Comparison of ENCODE assay signal across 21 cellular contexts in the genomic region with DNA sequence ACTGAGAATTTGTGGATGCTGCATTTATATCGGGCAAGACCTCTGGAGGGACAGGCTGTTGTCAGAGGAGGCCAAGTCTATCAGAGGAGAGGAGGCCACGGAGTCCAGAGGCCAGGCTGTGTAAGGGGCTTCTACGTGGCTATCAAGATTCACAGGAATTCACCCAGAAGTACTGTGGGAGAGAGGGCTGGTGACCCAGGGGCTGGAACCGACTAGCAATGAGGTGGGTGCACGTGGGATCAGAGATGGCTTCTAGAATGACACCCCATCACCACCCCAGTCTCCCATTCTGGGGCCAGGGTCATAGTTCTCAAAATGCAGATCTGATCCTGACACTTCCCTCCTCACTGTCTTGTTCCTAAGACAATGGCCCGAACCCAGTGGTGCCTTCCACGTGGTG.
DNase-seq lines count a peak whose midpoint lies in the region; ATAC-seq and TF ChIP-seq lines count a peak whose summit lies in the region.
"Had no signal": no experiment of that assay in that cellular context is flagged by ENCODE, and none has a peak within 500 bp of the region (broad histone marks: within the 10 kb centered on the region; RNA-seq: fewer than 3 reads in every experiment).

No MANE protein-coding gene starts in this region.

- H3K27me3 ChIP-seq in osteoblast (ENCODE audit: insufficient read depth, low read length), result peaks cover 4% of the 10 kb centered on the region

- no peak overlapping the region for H2AFZ ChIP-seq in osteoblast (ENCODE audit: low read length)

- no peaks in the 10 kb centered on the region for H4K20me1 ChIP-seq in osteoblast (ENCODE audit: insufficient read depth, low read length)
- H4K20me1 ChIP-seq: BLaER1 treated with 17β-estradiol and CSF1 and Interleukin-3, amounts not matched to agents 10 nM and 100 nM had no signal

- H3K4me3 ChIP-seq in osteoblast (ENCODE audit: insufficient read depth, low read length), result no peak overlapping the region
- H3K4me3 ChIP-seq: BLaER1 treated with 17β-estradiol and CSF1 and Interleukin-3, amounts not matched to agents 10 nM and 100 nM; GM12878; SK-N-MC had no signal

- no peak overlapping the region for H3K27ac ChIP-seq in osteoblast (ENCODE audit: low read depth, low read length)
- H3K27ac ChIP-seq: BLaER1 treated with 17β-estradiol and CSF1 and Interleukin-3, amounts not matched to agents 10 nM and 100 nM; SK-N-MC had no signal

- TF ChIP-seq CTCF in osteoblast (IDR thresholded peaks at IDR 0.05; ENCODE audit: extremely low read depth, low read depth, low read length), result no peak

- ATAC-seq in HG02884 (IDR thresholded peaks at IDR 0.05; ENCODE audit: unreplicated experiment) (no peak), GM21515 (IDR thresholded peaks at IDR 0.05; ENCODE audit: unreplicated experiment) (no peak)
- ATAC-seq: CD8-positive, alpha-beta T cell; GM12878 had no signal

- H3K79me2 ChIP-seq in osteoblast (ENCODE audit: insufficient read depth, low read length), result no peaks in the 10 kb centered on the region

- no peaks in the 10 kb centered on the region for H3K4me1 ChIP-seq in osteoblast (ENCODE audit: insufficient read depth, low read length)

- DNase-seq in activated effector memory CD4-positive, alpha-beta T cell treated with anti-CD3 and anti-CD28 coated beads, Interleukin-2, amount 50 U/mL, for 16 hours, result peak; percentile 5
- DNase-seq in activated effector memory CD4-positive, alpha-beta T cell treated with Interleukin-2 at 50 U/mL for 16 hours, result no peak
- DNase-seq in islet precursor cell (peak; percentile 43), osteoblast (ENCODE audit: insufficient read length, low spot score, missing footprints) (peak; percentile 58), SHP77 (lab: John Stamatoyannopoulos, UW) (no peak)
- DNase-seq: 8988T; CD8-positive, alpha-beta T cell; DND-41; H9; IMR-90; MV-4-11; NCI-H1694; NCI-H2081 treated with DMSO at 0.1 percent for 48 hours; NCI-H2171 treated with DMSO at 0.1 percent for 48 hours; NCI-H524 treated with DMSO at 0.1 percent for 48 hours; SHP77 treated with DMSO at 0.1 percent for 48 hours had no signal

- no peaks in the 10 kb centered on the region for H3K36me3 ChIP-seq in osteoblast (ENCODE audit: insufficient read depth, low read length)
- H3K36me3 ChIP-seq: BLaER1 treated with 17β-estradiol and CSF1 and Interleukin-3, amounts not matched to agents 10 nM and 100 nM had no signal

- H3K4me2 ChIP-seq in osteoblast (ENCODE audit: insufficient read depth, low read length), result no peak overlapping the region
- H3K4me2 ChIP-seq: BLaER1 treated with 17β-estradiol and CSF1 and Interleukin-3, amounts not matched to agents 10 nM and 100 nM had no signal

- no peaks in the 10 kb centered on the region for H3K9me3 ChIP-seq in osteoblast (ENCODE audit: low read depth, low read length)

Comparison
In these comparisons a context has a peak if more than half of its experiments do, and no peak if none do; other contexts are left out.
1. DNase-seq: peak in activated effector memory CD4-positive, alpha-beta T cell treated with anti-CD3 and anti-CD28 coated beads, Interleukin-2, amount 50 U/mL, for 16 hours (single experiment), islet precursor cell (single experiment) and osteoblast (single experiment); none in activated effector memory CD4-positive, alpha-beta T cell treated with Interleukin-2 at 50 U/mL for 16 hours (single experiment) and SHP77 (0 of 2).